In genomic region chr22:29442976-29443375, GRCh38 we compare ENCODE assay signal across 27 cellular contexts. TPM values are rescaled to one million over a fixed set of nuclear protein-coding genes. Genes with fewer than 3 reads are reported as not detected.
"Had no signal": no experiment of that assay in that cellular context is flagged by ENCODE, and none has a peak within 500 bp of the region (broad histone marks: within the 10 kb centered on the region; RNA-seq: fewer than 3 reads in every experiment).

No MANE protein-coding gene starts in this region.

- H3K9me3 Mint-ChIP-seq: activated CD4-positive, alpha-beta memory T cell treated with anti-CD3 and anti-CD28 coated beads, Interleukin-2, amount 10 ng/mL, durations not matched to agents 7 days and 5 days; activated naive CD4-positive, alpha-beta T cell treated with anti-CD3 and anti-CD28 coated beads, Interleukin-2, amount 10 ng/mL, durations not matched to agents 7 days and 5 days; activated naive CD8-positive, alpha-beta T cell treated with anti-CD3 and anti-CD28 coated beads for 36 hours; activated T-cell treated with anti-CD3 and anti-CD28 coated beads, Interleukin-2, amount 50 U/mL, for 72 hours; activated T-helper 2 cell treated with anti-CD3 and anti-CD28 coated beads, Interferon-gamma antibody, Interleukin-2, Interleukin-4, amounts not matched to agents 10 μg/mL and 5 μg/mL and 100 μg/mL, durations not matched to agents 14 hours and 24 hours and 36 hours; central memory CD8-positive, alpha-beta T cell; T-cell had no signal

- H3K27ac Mint-ChIP-seq: activated CD4-positive, alpha-beta memory T cell treated with anti-CD3 and anti-CD28 coated beads, Interleukin-2, amount 10 ng/mL, durations not matched to agents 7 days and 5 days; activated CD4-positive, alpha-beta T cell treated with anti-CD3 and anti-CD28 coated beads for 36 hours; activated naive CD4-positive, alpha-beta T cell treated with anti-CD3 and anti-CD28 coated beads, Interleukin-2, amount 10 ng/mL, durations not matched to agents 7 days and 5 days; activated naive CD8-positive, alpha-beta T cell treated with anti-CD3 and anti-CD28 coated beads for 36 hours; activated T-cell treated with anti-CD3 and anti-CD28 coated beads, Interleukin-2, amount 50 U/mL, for 72 hours; activated T-helper 2 cell treated with anti-CD3 and anti-CD28 coated beads, Interferon-gamma antibody, Interleukin-2, Interleukin-4, amounts not matched to agents 10 μg/mL and 5 μg/mL and 100 μg/mL, durations not matched to agents 14 hours and 24 hours and 36 hours; T-cell had no signal

- H3K27me3 ChIP-seq: adrenal gland, body of pancreas had no signal

- H3K36me3 ChIP-seq: adrenal gland had no signal

- DNase-seq: activated CD4-positive, alpha-beta memory T cell treated with anti-CD3 and anti-CD28 coated beads, Interleukin-2, amount 10 ng/mL, durations not matched to agents 7 days and 5 days; activated CD4-positive, alpha-beta T cell treated with anti-CD3 and anti-CD28 coated beads for 36 hours; activated CD4-positive, alpha-beta T cell treated with anti-CD3 and anti-CD28 coated beads, Interleukin-2, amount 50 U/mL, for 1 hour; activated CD8-positive, alpha-beta memory T cell treated with anti-CD3 and anti-CD28 coated beads, Interleukin-2, amount 50 U/mL, for 4 hours; activated gamma-delta T cell treated with Interleukin-2 at 50 U/mL for 16 hours; activated naive CD4-positive, alpha-beta T cell treated with anti-CD3 and anti-CD28 coated beads, Interleukin-2, amount 10 ng/mL, durations not matched to agents 7 days and 5 days; activated naive CD8-positive, alpha-beta T cell treated with anti-CD3 and anti-CD28 coated beads for 36 hours; activated T-cell treated with anti-CD3 and anti-CD28 coated beads, Interleukin-2, amount 50 U/mL, for 72 hours; adrenal gland; aorta; body of pancreas; Kasumi-1; KBM-7; NCI-H146; NCI-H187 treated with DMSO at 0.1 percent for 48 hours; NCI-H2081 treated with DMSO at 0.1 percent for 48 hours; NCI-H446; NCI-H524; PC-3; SHP77 treated with DMSO at 0.1 percent for 48 hours; T-cell; T-helper 2 cell; T1000 had no signal

- H3K9me3 ChIP-seq: adrenal gland, body of pancreas had no signal

- ATAC-seq: activated CD4-positive, alpha-beta T cell treated with anti-CD3 and anti-CD28 coated beads for 36 hours; activated T-cell treated with anti-CD3 and anti-CD28 coated beads, Interleukin-2, amount 50 U/mL, for 72 hours; PC-3; T-cell had no signal

- H3K4me3 Mint-ChIP-seq: activated CD4-positive, alpha-beta memory T cell treated with anti-CD3 and anti-CD28 coated beads, Interleukin-2, amount 10 ng/mL, durations not matched to agents 7 days and 5 days; activated CD4-positive, alpha-beta T cell treated with anti-CD3 and anti-CD28 coated beads for 36 hours; activated naive CD4-positive, alpha-beta T cell treated with anti-CD3 and anti-CD28 coated beads, Interleukin-2, amount 10 ng/mL, durations not matched to agents 7 days and 5 days; activated naive CD8-positive, alpha-beta T cell treated with anti-CD3 and anti-CD28 coated beads for 36 hours; activated T-cell treated with anti-CD3 and anti-CD28 coated beads, Interleukin-2, amount 50 U/mL, for 72 hours; central memory CD8-positive, alpha-beta T cell; T-cell had no signal

- H3K4me1 ChIP-seq: adrenal gland had no signal

- H3K36me3 Mint-ChIP-seq: activated naive CD4-positive, alpha-beta T cell treated with anti-CD3 and anti-CD28 coated beads, Interleukin-2, amount 10 ng/mL, durations not matched to agents 7 days and 5 days; activated naive CD8-positive, alpha-beta T cell treated with anti-CD3 and anti-CD28 coated beads for 36 hours; T-cell had no signal

- H3K4me1 Mint-ChIP-seq: activated CD4-positive, alpha-beta memory T cell treated with anti-CD3 and anti-CD28 coated beads, Interleukin-2, amount 10 ng/mL, durations not matched to agents 7 days and 5 days; activated CD4-positive, alpha-beta T cell treated with anti-CD3 and anti-CD28 coated beads for 36 hours; activated naive CD4-positive, alpha-beta T cell treated with anti-CD3 and anti-CD28 coated beads, Interleukin-2, amount 10 ng/mL, durations not matched to agents 7 days and 5 days; activated naive CD8-positive, alpha-beta T cell treated with anti-CD3 and anti-CD28 coated beads for 36 hours; central memory CD8-positive, alpha-beta T cell; T-cell had no signal

- H3K27ac ChIP-seq: adrenal gland, body of pancreas had no signal

- FAIRE-seq: TTC549 had no signal

- H3K4me3 ChIP-seq: adrenal gland, body of pancreas had no signal

RNA-seq across cellular contexts. Expression of gene RFPL1, which starts 4.6 kb away (rescaled TPM):
- total RNA-seq: activated CD4-positive, alpha-beta memory T cell treated with anti-CD3 and anti-CD28 coated beads, Interleukin-2, amount 10 ng/mL, durations not matched to agents 7 days and 5 days; activated CD4-positive, alpha-beta T cell treated with anti-CD3 and anti-CD28 coated beads for 36 hours; activated naive CD8-positive, alpha-beta T cell treated with anti-CD3 and anti-CD28 coated beads for 36 hours; activated T-cell treated with anti-CD3 and anti-CD28 coated beads, Interleukin-2, amount 50 U/mL, for 72 hours; activated T-helper 2 cell treated with anti-CD3 and anti-CD28 coated beads, Interferon-gamma antibody, Interleukin-2, Interleukin-4, amounts not matched to agents 10 μg/mL and 5 μg/mL and 100 μg/mL, durations not matched to agents 14 hours and 24 hours and 36 hours; adrenal gland; aorta; body of pancreas; PC-3; SK-MEL-5 had no signal
- polyA plus RNA-seq: adrenal gland, aorta had no signal

RNA-seq across cellular contexts. Expression of gene NEFH, which starts 37.0 kb away (rescaled TPM):
- total RNA-seq: PC-3 had no signal
